ENCODE assay signal across 21 cellular contexts in genomic region chr7:69769826-69770225, GRCh38.
"Had no signal": no experiment of that assay in that cellular context is flagged by ENCODE, and none has a peak within 500 bp of the region (broad histone marks: within the 10 kb centered on the region; RNA-seq: fewer than 3 reads in every experiment).

No MANE protein-coding gene starts in this region.

- DNase-seq: activated CD4-positive, alpha-beta T cell treated with anti-CD3 and anti-CD28 coated beads for 4 hours; activated CD8-positive, alpha-beta memory T cell treated with anti-CD3 and anti-CD28 coated beads, Interleukin-2, amount 50 U/mL, for 4 hours; activated CD8-positive, alpha-beta T cell treated with anti-CD3 and anti-CD28 coated beads for 36 hours; activated gamma-delta T cell treated with Interleukin-2 at 50 U/mL for 16 hours; activated naive CD4-positive, alpha-beta T cell treated with anti-CD3 and anti-CD28 coated beads, Interleukin-2, amount 10 ng/mL, durations not matched to agents 7 days and 5 days; activated naive CD8-positive, alpha-beta T cell treated with anti-CD3 and anti-CD28 coated beads for 36 hours; activated T-cell treated with anti-CD3 and anti-CD28 coated beads, Interleukin-2, amount 50 U/mL, for 72 hours; brain microvascular endothelial cell; KG1; MG63; MV-4-11; NCI-H1417 treated with DMSO at 0.1 percent for 48 hours; NCI-H1694 treated with DMSO at 0.1 percent for 48 hours; NCI-H345; NCI-H510A; SIG-M5; SK-N-SH; T-helper 1 cell; WERI-Rb-1 had no signal

- H3K9me3 ChIP-seq: MG63, SK-N-SH had no signal

- H3K4me1 Mint-ChIP-seq: activated naive CD4-positive, alpha-beta T cell treated with anti-CD3 and anti-CD28 coated beads, Interleukin-2, amount 10 ng/mL, durations not matched to agents 7 days and 5 days; activated naive CD8-positive, alpha-beta T cell treated with anti-CD3 and anti-CD28 coated beads for 36 hours had no signal

- H3K9me2 ChIP-seq: SK-N-SH had no signal

- H3K4me3 ChIP-seq: cardiac muscle cell, MG63 had no signal

- H3K27ac Mint-ChIP-seq: activated CD8-positive, alpha-beta T cell treated with anti-CD3 and anti-CD28 coated beads for 36 hours; activated naive CD4-positive, alpha-beta T cell treated with anti-CD3 and anti-CD28 coated beads, Interleukin-2, amount 10 ng/mL, durations not matched to agents 7 days and 5 days; activated naive CD8-positive, alpha-beta T cell treated with anti-CD3 and anti-CD28 coated beads for 36 hours; activated T-cell treated with anti-CD3 and anti-CD28 coated beads, Interleukin-2, amount 50 U/mL, for 72 hours; activated T-helper 2 cell treated with anti-CD3 and anti-CD28 coated beads, Interferon-gamma antibody, Interleukin-2, Interleukin-4, amounts not matched to agents 10 μg/mL and 5 μg/mL and 100 μg/mL, durations not matched to agents 14 hours and 24 hours and 36 hours had no signal

- H3K36me3 Mint-ChIP-seq: activated naive CD4-positive, alpha-beta T cell treated with anti-CD3 and anti-CD28 coated beads, Interleukin-2, amount 10 ng/mL, durations not matched to agents 7 days and 5 days; activated naive CD8-positive, alpha-beta T cell treated with anti-CD3 and anti-CD28 coated beads for 36 hours had no signal

- H3K36me3 ChIP-seq: brain microvascular endothelial cell, cardiac muscle cell, MG63, WERI-Rb-1 had no signal

- ATAC-seq: activated CD8-positive, alpha-beta T cell treated with anti-CD3 and anti-CD28 coated beads for 36 hours; activated T-cell treated with anti-CD3 and anti-CD28 coated beads, Interleukin-2, amount 50 U/mL, for 72 hours had no signal

- H3K9me3 Mint-ChIP-seq: activated CD8-positive, alpha-beta T cell treated with anti-CD3 and anti-CD28 coated beads for 36 hours; activated naive CD4-positive, alpha-beta T cell treated with anti-CD3 and anti-CD28 coated beads, Interleukin-2, amount 10 ng/mL, durations not matched to agents 7 days and 5 days; activated naive CD8-positive, alpha-beta T cell treated with anti-CD3 and anti-CD28 coated beads for 36 hours; activated T-helper 2 cell treated with anti-CD3 and anti-CD28 coated beads, Interferon-gamma antibody, Interleukin-2, Interleukin-4, amounts not matched to agents 10 μg/mL and 5 μg/mL and 100 μg/mL, durations not matched to agents 14 hours and 24 hours and 36 hours had no signal

- H3K27ac ChIP-seq: brain microvascular endothelial cell, cardiac muscle cell, WERI-Rb-1 had no signal

- H3K27me3 Mint-ChIP-seq: activated CD8-positive, alpha-beta T cell treated with anti-CD3 and anti-CD28 coated beads for 36 hours; activated naive CD4-positive, alpha-beta T cell treated with anti-CD3 and anti-CD28 coated beads, Interleukin-2, amount 10 ng/mL, durations not matched to agents 7 days and 5 days; activated naive CD8-positive, alpha-beta T cell treated with anti-CD3 and anti-CD28 coated beads for 36 hours had no signal

- H3K4me2 ChIP-seq: SK-N-SH had no signal

- H3K9ac ChIP-seq: SK-N-SH had no signal

- H3K27me3 ChIP-seq: brain microvascular endothelial cell, cardiac muscle cell, MG63 had no signal

- H3K4me3 Mint-ChIP-seq: activated CD8-positive, alpha-beta T cell treated with anti-CD3 and anti-CD28 coated beads for 36 hours; activated naive CD4-positive, alpha-beta T cell treated with anti-CD3 and anti-CD28 coated beads, Interleukin-2, amount 10 ng/mL, durations not matched to agents 7 days and 5 days; activated naive CD8-positive, alpha-beta T cell treated with anti-CD3 and anti-CD28 coated beads for 36 hours; activated T-cell treated with anti-CD3 and anti-CD28 coated beads, Interleukin-2, amount 50 U/mL, for 72 hours had no signal
